ENCODE assay signal across 23 cellular contexts in genomic region chr7:132081686-132082085, GRCh38.
DNase-seq lines count a peak whose midpoint lies in the region; ATAC-seq and TF ChIP-seq lines count a peak whose summit lies in the region.
"Had no signal": no experiment of that assay in that cellular context is flagged by ENCODE, and none has a peak within 500 bp of the region (broad histone marks: within the 10 kb centered on the region; RNA-seq: fewer than 3 reads in every experiment).

No MANE protein-coding gene starts in this region.

- TF ChIP-seq CTCF in SK-N-SH (IDR thresholded peaks at IDR 0.05): no peak
- no peak for TF ChIP-seq CTCF in hepatocyte (IDR thresholded peaks at IDR 0.05; ENCODE audit: poor library complexity)
- TF ChIP-seq CTCF in stomach (IDR thresholded peaks at IDR 0.05): no peak
- TF ChIP-seq CTCF in heart left ventricle (IDR thresholded peaks at IDR 0.05): no peak

- CTCF ChIA-PET in SK-N-SH (lab: Yijun Ruan, JAX): interaction anchor here (0.7 kb wide), 1 partner anchor 186 kb away, joined by 3 read pairs; no protein-coding TSS in a partner anchor

- POLR2A ChIA-PET in SK-N-SH (lab: Yijun Ruan, JAX): no interaction called here

- no peak overlapping the region for H3K27ac ChIP-seq in SK-N-SH (ENCODE audit: low read depth in 2 of 2, low read length in 1 of 2)
- H3K27ac ChIP-seq in hepatocyte: peak overlapping the region; percentile 27
- H3K27ac ChIP-seq in stomach: peak overlapping the region in 4 of 5 donors; percentile 55 to 62 (median 59)
- no peak overlapping the region for H3K27ac ChIP-seq in heart left ventricle
- H3K27ac ChIP-seq: 22Rv1, HL-60, KMS-11, SJSA1 had no signal

- H3K9ac ChIP-seq in SK-N-SH: no peak overlapping the region
- H3K9ac ChIP-seq: KMS-11 had no signal

- H4K20me1 ChIP-seq in SK-N-SH (ENCODE audit: insufficient read depth) (no peaks in the 10 kb centered on the region), hepatocyte (ENCODE audit: insufficient read depth, poor library complexity, severe bottlenecking) (no peaks in the 10 kb centered on the region)

- TF ChIP-seq EP300 in SK-N-SH (IDR thresholded peaks at IDR 0.05; ENCODE audit: borderline replicate concordance in 1 of 2, low read depth in 1 of 2, low read length in 1 of 2) (no peak), stomach (IDR thresholded peaks at IDR 0.05) (no peak)

- TF ChIP-seq POLR2A in stomach (IDR thresholded peaks at IDR 0.05): no peak
- TF ChIP-seq POLR2A in heart left ventricle (IDR thresholded peaks at IDR 0.05): no peak

- TF ChIP-seq RAD21 in SK-N-SH (IDR thresholded peaks at IDR 0.05; ENCODE audit: low read length): no peak

- H3K4me2 ChIP-seq in SK-N-SH (0 out of 2 replicates have a peak overlapping the region, but pooled peaks have one; percentile 14), hepatocyte (no peak overlapping the region)
- H3K4me2 ChIP-seq: KMS-11 had no signal

- H2AFZ ChIP-seq in SK-N-SH (ENCODE audit: low read depth) (no peak overlapping the region), hepatocyte (no peak overlapping the region)

- 85% methylated on average over 2 of the region's 2 CpGs for WGBS in SK-N-SH (ENCODE audit: low lambda C conversion rate)
- WGBS in hepatocyte (ENCODE audit: low lambda C conversion rate, missing lambda C conversion rate): 72% methylated on average over 2 of the region's 2 CpGs
- WGBS in stomach, 5 donors: 60 to 93% (median 80%) methylated on average over 2 of the region's 2 CpGs
- WGBS in heart left ventricle, 4 donors: 88 to 93% (median 90%) methylated on average over 2 of the region's 2 CpGs

- H3K27me3 ChIP-seq in SK-N-SH (ENCODE audit: insufficient read depth): no peaks in the 10 kb centered on the region
- H3K27me3 ChIP-seq in hepatocyte: peaks cover 6% of the 10 kb centered on the region
- no peaks in the 10 kb centered on the region for H3K27me3 ChIP-seq in stomach
- peaks cover 0 to 4% (median 0%) of the 10 kb centered on the region in 9 donors for H3K27me3 ChIP-seq in heart left ventricle
- H3K27me3 ChIP-seq: BE2C had no signal

- H3F3A ChIP-seq in SK-N-SH (replicated peaks; ENCODE audit: insufficient read depth): no peaks in the 10 kb centered on the region

- H3K4me3 ChIP-seq in SK-N-SH (ENCODE audit: low read depth in 2 of 2, low read length in 1 of 2): no peak overlapping the region
- no peak overlapping the region for H3K4me3 ChIP-seq in hepatocyte
- H3K4me3 ChIP-seq in stomach: no peak overlapping the region
- no peak overlapping the region for H3K4me3 ChIP-seq in heart left ventricle
- H3K4me3 ChIP-seq: SJSA1 had no signal

- ATAC-seq in SK-N-SH treated with all-trans-retinoic acid at 6 μM for 48 hours: no peak
- ATAC-seq in HG02870 (IDR thresholded peaks at IDR 0.05; ENCODE audit: unreplicated experiment): no peak
- no peak for ATAC-seq in heart left ventricle

- H3K36me3 ChIP-seq in SK-N-SH (replicated peaks in 1 of 2; ENCODE audit: control insufficient read depth in 1 of 2, insufficient read depth in 2 of 2, low read length in 1 of 2): peaks cover 0 to 15% of the 10 kb centered on the region in 2 experiments
- H3K36me3 ChIP-seq in hepatocyte (replicated peaks; ENCODE audit: insufficient read depth, low read depth): no peaks in the 10 kb centered on the region
- no peaks in the 10 kb centered on the region for H3K36me3 ChIP-seq in stomach
- H3K36me3 ChIP-seq in heart left ventricle: no peaks in the 10 kb centered on the region
- H3K36me3 ChIP-seq: BE2C, SJSA1 had no signal

- H3K79me2 ChIP-seq in SK-N-SH (ENCODE audit: insufficient read depth) (no peaks in the 10 kb centered on the region), hepatocyte (no peaks in the 10 kb centered on the region)

- DNase-seq in SK-N-SH (no peak), hepatocyte (ENCODE audit: low spot score) (no peak), stomach (no peak), heart left ventricle (no peak), NOMO-1 treated with dmso at 0.1 percent for 144 hours (lab: John Stamatoyannopoulos, UW; ENCODE audit: unreplicated experiment) (no peak)
- no peak for DNase-seq in stimulated activated naive CD4-positive, alpha-beta T cell (lab: John Stamatoyannopoulos, UW)
- DNase-seq: BE2C, DMS153, DND-41, NCI-H1092, NCI-H1417 treated with DMSO at 0.1 percent for 48 hours, NCI-H2081, NCI-H2171, NCI-H345, NCI-H526 treated with DMSO at 0.1 percent for 48 hours, Right ventricle myocardium superior, RPMI8226 had no signal

- intact Hi-C loops in stomach (cut with DNase I; ENCODE audit: low total_unique reads) (no loop called here), heart left ventricle (cut with DNase I) (loop anchor here in 1 of 10 donors (5.0 kb wide), 1 partner anchor 66 kb away; no protein-coding TSS in a partner anchor)

- H3K9me3 ChIP-seq in SK-N-SH: no peaks in the 10 kb centered on the region
- no peaks in the 10 kb centered on the region for H3K9me3 ChIP-seq in hepatocyte (ENCODE audit: low read depth)
- H3K9me3 ChIP-seq in stomach: no peaks in the 10 kb centered on the region
- no peaks in the 10 kb centered on the region for H3K9me3 ChIP-seq in heart left ventricle
- H3K9me3 ChIP-seq: BE2C, SJSA1 had no signal

- peaks cover 8 to 11% of the 10 kb centered on the region in 2 experiments; a peak in 2 of 4 replicates for H3K4me1 ChIP-seq in SK-N-SH (ENCODE audit: control insufficient read depth in 1 of 2, insufficient read depth in 2 of 2, low read depth in 1 of 2, low read length in 1 of 2)
- H3K4me1 ChIP-seq in hepatocyte (ENCODE audit: insufficient read depth): peaks cover 17% of the 10 kb centered on the region
- peaks cover 11 to 41% (median 17%) of the 10 kb centered on the region in 4 donors for H3K4me1 ChIP-seq in stomach
- H3K4me1 ChIP-seq in heart left ventricle: peaks cover 0 to 24% (median 12%) of the 10 kb centered on the region in 12 donors
- H3K4me1 ChIP-seq: SJSA1 had no signal

- no peaks in the 10 kb centered on the region for H3K9me2 ChIP-seq in SK-N-SH
- H3K9me2 ChIP-seq in hepatocyte (replicated peaks; ENCODE audit: insufficient read depth): no peaks in the 10 kb centered on the region

TF ChIP-seq in SK-N-SH, 30 proteins besides CTCF, POLR2A, EP300 and RAD21 (continues in another document):
- no peak for TF ChIP-seq YY1 (IDR thresholded peaks at IDR 0.05; ENCODE audit: low read depth)
- TF ChIP-seq, protein P1, sequence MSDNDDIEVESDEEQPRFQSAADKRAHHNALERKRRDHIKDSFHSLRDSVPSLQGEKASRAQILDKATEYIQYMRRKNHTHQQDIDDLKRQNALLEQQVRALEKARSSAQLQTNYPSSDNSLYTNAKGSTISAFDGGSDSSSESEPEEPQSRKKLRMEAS (IDR thresholded peaks at IDR 0.05; ENCODE audit: low read depth): no peak
- no peak for TF ChIP-seq RFX5 (IDR thresholded peaks at IDR 0.05; ENCODE audit: low read length)
- no peak for TF ChIP-seq FOSL2 (IDR thresholded peaks at IDR 0.05; ENCODE audit: borderline replicate concordance, low read depth)
- no peak for TF ChIP-seq USF1 (IDR thresholded peaks at IDR 0.05; ENCODE audit: borderline replicate concordance, low read depth)

TF ChIP-seq in SK-N-SH treated with all-trans-retinoic acid at 6 μM for 48 hours, 23 proteins besides CTCF, POLR2A, EP300 and RAD21:
- no peak for TF ChIP-seq BACH2 (CRISPR knock-in tag; IDR thresholded peaks at IDR 0.05; ENCODE audit: borderline replicate concordance)
- TF ChIP-seq ARNTL (CRISPR knock-in tag; IDR thresholded peaks at IDR 0.05; ENCODE audit: borderline replicate concordance, low read depth): no peak
- TF ChIP-seq, protein P2, sequence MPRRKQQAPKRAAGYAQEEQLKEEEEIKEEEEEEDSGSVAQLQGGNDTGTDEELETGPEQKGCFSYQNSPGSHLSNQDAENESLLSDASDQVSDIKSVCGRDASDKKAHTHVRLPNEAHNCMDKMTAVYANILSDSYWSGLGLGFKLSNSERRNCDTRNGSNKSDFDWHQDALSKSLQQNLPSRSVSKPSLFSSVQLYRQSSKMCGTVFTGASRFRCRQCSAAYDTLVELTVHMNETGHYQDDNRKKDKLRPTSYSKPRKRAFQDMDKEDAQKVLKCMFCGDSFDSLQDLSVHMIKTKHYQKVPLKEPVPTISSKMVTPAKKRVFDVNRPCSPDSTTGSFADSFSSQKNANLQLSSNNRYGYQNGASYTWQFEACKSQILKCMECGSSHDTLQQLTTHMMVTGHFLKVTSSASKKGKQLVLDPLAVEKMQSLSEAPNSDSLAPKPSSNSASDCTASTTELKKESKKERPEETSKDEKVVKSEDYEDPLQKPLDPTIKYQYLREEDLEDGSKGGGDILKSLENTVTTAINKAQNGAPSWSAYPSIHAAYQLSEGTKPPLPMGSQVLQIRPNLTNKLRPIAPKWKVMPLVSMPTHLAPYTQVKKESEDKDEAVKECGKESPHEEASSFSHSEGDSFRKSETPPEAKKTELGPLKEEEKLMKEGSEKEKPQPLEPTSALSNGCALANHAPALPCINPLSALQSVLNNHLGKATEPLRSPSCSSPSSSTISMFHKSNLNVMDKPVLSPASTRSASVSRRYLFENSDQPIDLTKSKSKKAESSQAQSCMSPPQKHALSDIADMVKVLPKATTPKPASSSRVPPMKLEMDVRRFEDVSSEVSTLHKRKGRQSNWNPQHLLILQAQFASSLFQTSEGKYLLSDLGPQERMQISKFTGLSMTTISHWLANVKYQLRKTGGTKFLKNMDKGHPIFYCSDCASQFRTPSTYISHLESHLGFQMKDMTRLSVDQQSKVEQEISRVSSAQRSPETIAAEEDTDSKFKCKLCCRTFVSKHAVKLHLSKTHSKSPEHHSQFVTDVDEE (CRISPR knock-in tag; IDR thresholded peaks at IDR 0.05): no peak
- no peak for TF ChIP-seq ISL1 (CRISPR knock-in tag; IDR thresholded peaks at IDR 0.05)
- TF ChIP-seq ESRRG (CRISPR knock-in tag; IDR thresholded peaks at IDR 0.05): no peak
- no peak for TF ChIP-seq ZNF565 (CRISPR knock-in tag; conservative IDR thresholded peaks at IDR 0.05; ENCODE audit: low read depth)
- TF ChIP-seq, protein P3, sequence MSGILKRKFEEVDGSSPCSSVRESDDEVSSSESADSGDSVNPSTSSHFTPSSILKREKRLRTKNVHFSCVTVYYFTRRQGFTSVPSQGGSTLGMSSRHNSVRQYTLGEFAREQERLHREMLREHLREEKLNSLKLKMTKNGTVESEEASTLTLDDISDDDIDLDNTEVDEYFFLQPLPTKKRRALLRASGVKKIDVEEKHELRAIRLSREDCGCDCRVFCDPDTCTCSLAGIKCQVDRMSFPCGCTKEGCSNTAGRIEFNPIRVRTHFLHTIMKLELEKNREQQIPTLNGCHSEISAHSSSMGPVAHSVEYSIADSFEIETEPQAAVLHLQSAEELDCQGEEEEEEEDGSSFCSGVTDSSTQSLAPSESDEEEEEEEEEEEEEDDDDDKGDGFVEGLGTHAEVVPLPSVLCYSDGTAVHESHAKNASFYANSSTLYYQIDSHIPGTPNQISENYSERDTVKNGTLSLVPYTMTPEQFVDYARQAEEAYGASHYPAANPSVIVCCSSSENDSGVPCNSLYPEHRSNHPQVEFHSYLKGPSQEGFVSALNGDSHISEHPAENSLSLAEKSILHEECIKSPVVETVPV (CRISPR knock-in tag; IDR thresholded peaks at IDR 0.05): no peak
- TF ChIP-seq ZNF8 (CRISPR knock-in tag; IDR thresholded peaks at IDR 0.05): no peak
- TF ChIP-seq ZFP3 (CRISPR knock-in tag; IDR thresholded peaks at IDR 0.05): no peak
- TF ChIP-seq OSR1 (CRISPR knock-in tag; IDR thresholded peaks at IDR 0.05): no peak
- TF ChIP-seq TOX (CRISPR knock-in tag; IDR thresholded peaks at IDR 0.05; ENCODE audit: borderline replicate concordance): no peak

Comparison
In these comparisons a context has a peak if more than half of its experiments do, and no peak if none do; other contexts are left out.
1. H3K27ac ChIP-seq: peak in hepatocyte (single experiment) and stomach (4 of 5); none in SK-N-SH (0 of 2) and heart left ventricle (0 of 12).